In the genomic region with DNA sequence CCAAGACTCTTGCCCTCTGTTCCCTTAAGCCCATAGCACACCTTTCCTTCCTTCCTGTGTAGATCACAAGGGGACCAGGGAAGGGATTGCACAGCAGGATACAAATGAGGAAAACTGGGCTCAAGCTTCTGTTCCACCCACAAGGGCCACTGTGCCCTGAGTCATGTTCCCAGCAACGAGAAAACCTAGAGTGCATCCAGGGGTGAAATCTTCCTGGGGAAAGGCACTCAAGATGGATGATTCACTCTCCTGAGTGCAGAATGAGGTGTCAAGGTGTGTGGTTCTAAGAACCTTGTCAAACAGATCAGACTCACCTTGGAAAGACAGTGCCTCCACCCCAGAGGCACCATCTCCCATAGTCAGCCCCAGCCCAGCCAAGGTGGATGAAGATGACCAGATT, we compare ENCODE assay signal across 14 cellular contexts. TPM values are rescaled to one million over a fixed set of nuclear protein-coding genes. Genes with fewer than 3 reads are reported as not detected.
DNase-seq lines count a peak whose midpoint lies in the region; ATAC-seq, FAIRE-seq and TF ChIP-seq lines count a peak whose summit lies in the region.
"Had no signal": no experiment of that assay in that cellular context is flagged by ENCODE, and none has a peak within 500 bp of the region (broad histone marks: within the 10 kb centered on the region; RNA-seq: fewer than 3 reads in every experiment).

No MANE protein-coding gene starts in this region.

- H3K36me3 ChIP-seq in neutrophil (no peaks in the 10 kb centered on the region), prostate gland (no peaks in the 10 kb centered on the region)

- H3K4me3 ChIP-seq in neutrophil (ENCODE audit: low read depth in 1 of 2, low read length in 1 of 2), result peak overlapping the region in 1 of 2 experiments; percentile 1
- no peak overlapping the region for H3K4me3 ChIP-seq in prostate gland

- H3K27me3 ChIP-seq in neutrophil (no peaks in the 10 kb centered on the region), prostate gland (replicated peaks; ENCODE audit: insufficient read depth) (no peaks in the 10 kb centered on the region)

- ATAC-seq in esophagus mucosa, result peak; percentile 92

- in situ Hi-C loops in SK-MEL-5 (cut with HindIII; ENCODE audit: low pct_unique_long_range_greater_than_20kb, low sequenced_read_pairs), result no loop called here
- in situ Hi-C loops in G401 (cut with HindIII; ENCODE audit: low sequenced_read_pairs), result no loop called here

- intact Hi-C loops in prostate gland (cut with DNase I), result no loop called here

- DNase-seq in GM19239 (ENCODE audit: insufficient read length, low spot score), result no peak
- DNase-seq in SK-MEL-5 (ENCODE audit: low read depth, low spot score), result peak; percentile 37
- no peak for DNase-seq in prostate gland (ENCODE audit: low spot score)
- DNase-seq in erythroblast (lab: John Stamatoyannopoulos, UW), result no peak
- DNase-seq in activated gamma-delta T cell (lab: John Stamatoyannopoulos, UW), result no peak
- DNase-seq in G401 (ENCODE audit: low spot score), result no peak
- DNase-seq: activated CD4-positive, alpha-beta T cell treated with anti-CD3 and anti-CD28 coated beads for 1 hour; Caco-2; cortex of kidney; NCI-H526; retina had no signal

- H3K27ac ChIP-seq in neutrophil, result peak overlapping the region; percentile 95
- no peak overlapping the region for H3K27ac ChIP-seq in prostate gland

- 32% methylated on average over 1 of the region's 1 CpG for WGBS in prostate gland

- TF ChIP-seq CTCF in neutrophil (IDR thresholded peaks at IDR 0.05) (no peak), prostate gland (IDR thresholded peaks at IDR 0.05) (no peak)

- peak; percentile 58 for FAIRE-seq in GM19239 (lab: Jason Lieb, UNC)
- FAIRE-seq: GM12892 had no signal

- H3K4me1 ChIP-seq in neutrophil (ENCODE audit: control insufficient read depth in 1 of 2, insufficient read depth in 1 of 2, low read depth in 1 of 2, low read length in 1 of 2) (peaks cover 82 to 83% of the 10 kb centered on the region in 2 experiments), prostate gland (replicated peaks) (no peaks in the 10 kb centered on the region)
- H3K4me1 ChIP-seq: Caco-2 had no signal

- TF ChIP-seq POLR2A in prostate gland (IDR thresholded peaks at IDR 0.05) (no peak), erythroblast (IDR thresholded peaks at IDR 0.05; ENCODE audit: low read length) (no peak)

- H3K9me3 ChIP-seq in neutrophil (no peaks in the 10 kb centered on the region), prostate gland (no peaks in the 10 kb centered on the region)
- H3K9me3 ChIP-seq: Caco-2 had no signal

RNA-seq across cellular contexts. Expression of a gene that starts 40.7 kb away (rescaled TPM):
- total RNA-seq in SK-MEL-5 (2014; rRNA removed; shearing (Covaris generic)), result 20.9 and 22.6 TPM in 2 replicates
- polyA plus RNA-seq in SK-MEL-5 (2015; cell fraction: cytosol; rRNA removed), result 10.3 and 17.3 TPM in 2 replicates
- polyA plus RNA-seq in SK-MEL-5 (2015; cell fraction: nucleus; rRNA removed), result 43.0 and 43.7 TPM in 2 replicates
- 18.9 TPM for total RNA-seq in esophagus mucosa
- 10 to 100 TPM; 16.7 to 19.4 TPM for total RNA-seq in prostate gland
- 11.3 and 15.0 TPM in 2 replicates for total RNA-seq in G401 (2014; rRNA removed; shearing (Covaris generic))

RNA-seq across cellular contexts. Expression of a gene that starts 47.3 kb away (rescaled TPM):
- 0.24 and 0.29 TPM in 2 replicates for total RNA-seq in SK-MEL-5 (2014; rRNA removed; shearing (Covaris generic))
- 0.37 and 0.87 TPM in 2 replicates for polyA plus RNA-seq in SK-MEL-5 (2015; cell fraction: cytosol; rRNA removed)
- polyA plus RNA-seq in SK-MEL-5 (2015; cell fraction: nucleus; rRNA removed), result 0.20 and 0.39 TPM in 2 replicates
- total RNA-seq in esophagus mucosa, result 7.6 TPM
- total RNA-seq in prostate gland, result 1 to 10 TPM; 2.3 to 2.5 TPM
- total RNA-seq in G401 (2014; rRNA removed; shearing (Covaris generic)), result 0.27 and 0.49 TPM in 2 replicates
